Comparison of ENCODE assay signal across 8 cellular contexts in genomic region chr9:120714846-120715231, GRCh38. TPM values are rescaled to one million over a fixed set of nuclear protein-coding genes. Genes with fewer than 3 reads are reported as not detected.
DNase-seq lines count a peak whose midpoint lies in the region; ATAC-seq and TF ChIP-seq lines count a peak whose summit lies in the region.

No MANE protein-coding gene starts in this region.

- H3K27me3 ChIP-seq in neural progenitor cell: peaks cover 17% of the 10 kb centered on the region

- no peaks in the 10 kb centered on the region for H3K9me3 ChIP-seq in KOPT-K1 (ENCODE audit: insufficient read depth, low read length, poor library complexity, severe bottlenecking)
- no peaks in the 10 kb centered on the region for H3K9me3 ChIP-seq in neural progenitor cell (ENCODE audit: low read depth)

- peak overlapping the region; percentile 31 for H3K27ac Mint-ChIP-seq in T-helper 1 cell treated with Interleukin-12 subunit alpha and Interleukin-12 subunit beta and Interleukin-4 antibody, amounts not matched to agents 30 μg/mL and 1 μg/mL, for 36 hours
- peak overlapping the region; percentile 85 to 93 for H3K27ac Mint-ChIP-seq in effector memory CD8-positive, alpha-beta T cell
- H3K27ac Mint-ChIP-seq in neural progenitor cell: peak overlapping the region; percentile 80

- H4K20me1 ChIP-seq in neural progenitor cell (ENCODE audit: low read depth): peaks cover 4% of the 10 kb centered on the region

- peak overlapping the region; percentile 99 for H3K4me2 ChIP-seq in neural progenitor cell

- ATAC-seq in effector memory CD8-positive, alpha-beta T cell (replicated peaks): no peak

- H3F3A ChIP-seq in neural progenitor cell (ENCODE audit: low read depth): peaks cover 16% of the 10 kb centered on the region

- peaks cover 21% of the 10 kb centered on the region for H3K79me2 ChIP-seq in neural progenitor cell (ENCODE audit: low read depth)

- peaks cover 34% of the 10 kb centered on the region for H3K4me1 Mint-ChIP-seq in T-helper 1 cell treated with Interleukin-12 subunit alpha and Interleukin-12 subunit beta and Interleukin-4 antibody, amounts not matched to agents 30 μg/mL and 1 μg/mL, for 36 hours (ENCODE audit: low read depth)
- peaks cover 27 to 31% of the 10 kb centered on the region in 2 donors for H3K4me1 Mint-ChIP-seq in effector memory CD8-positive, alpha-beta T cell (ENCODE audit: low read depth in 2 of 2)
- peaks cover 50% of the 10 kb centered on the region for H3K4me1 Mint-ChIP-seq in neural progenitor cell

- H3K27ac ChIP-seq in KOPT-K1 (ENCODE audit: low read depth, low read length, poor library complexity, severe bottlenecking): peak overlapping the region; percentile 79
- no peak overlapping the region for H3K27ac ChIP-seq in neural progenitor cell

- H3K9ac ChIP-seq in neural progenitor cell: peak overlapping the region; percentile 84

- peak overlapping the region; percentile 71 for H3K4me3 ChIP-seq in neural progenitor cell

- H3K4me1 ChIP-seq in neural progenitor cell: peaks cover 25% of the 10 kb centered on the region

- TF ChIP-seq CTCF in neural progenitor cell (IDR thresholded peaks at IDR 0.05): no peak

- H3K27me3 Mint-ChIP-seq in T-helper 1 cell treated with Interleukin-12 subunit alpha and Interleukin-12 subunit beta and Interleukin-4 antibody, amounts not matched to agents 30 μg/mL and 1 μg/mL, for 36 hours (ENCODE audit: low read depth): no peaks in the 10 kb centered on the region
- H3K27me3 Mint-ChIP-seq in effector memory CD8-positive, alpha-beta T cell: no peaks in the 10 kb centered on the region
- peaks cover 9% of the 10 kb centered on the region for H3K27me3 Mint-ChIP-seq in neural progenitor cell (ENCODE audit: insufficient read depth, low read depth)

- H3K9me3 Mint-ChIP-seq in T-helper 1 cell treated with Interleukin-12 subunit alpha and Interleukin-12 subunit beta and Interleukin-4 antibody, amounts not matched to agents 30 μg/mL and 1 μg/mL, for 36 hours: no peaks in the 10 kb centered on the region
- no peaks in the 10 kb centered on the region for H3K9me3 Mint-ChIP-seq in effector memory CD8-positive, alpha-beta T cell
- H3K9me3 Mint-ChIP-seq in neural progenitor cell: no peaks in the 10 kb centered on the region

- no peaks in the 10 kb centered on the region for H3K36me3 ChIP-seq in KOPT-K1 (ENCODE audit: insufficient read depth, low read length)
- no peaks in the 10 kb centered on the region for H3K36me3 ChIP-seq in neural progenitor cell

- peak overlapping the region; percentile 81 for H3K4me3 Mint-ChIP-seq in T-helper 1 cell treated with Interleukin-12 subunit alpha and Interleukin-12 subunit beta and Interleukin-4 antibody, amounts not matched to agents 30 μg/mL and 1 μg/mL, for 36 hours
- H3K4me3 Mint-ChIP-seq in effector memory CD8-positive, alpha-beta T cell: peak overlapping the region; percentile 97 to 99
- H3K4me3 Mint-ChIP-seq in neural progenitor cell: peak overlapping the region; percentile 90

- no peak for DNase-seq in T-helper 1 cell
- DNase-seq in effector memory CD8-positive, alpha-beta T cell: no peak
- DNase-seq in neural progenitor cell (ENCODE audit: low spot score): no peak
- DNase-seq in iPS-NIHi11 (ENCODE audit: low spot score): no peak
- no peak for DNase-seq in RPMI8226
- no peak for DNase-seq in H4 (ENCODE audit: low spot score)

- no peaks in the 10 kb centered on the region for H3K36me3 Mint-ChIP-seq in T-helper 1 cell treated with Interleukin-12 subunit alpha and Interleukin-12 subunit beta and Interleukin-4 antibody, amounts not matched to agents 30 μg/mL and 1 μg/mL, for 36 hours (ENCODE audit: low read depth)
- peaks cover 12% of the 10 kb centered on the region for H3K36me3 Mint-ChIP-seq in effector memory CD8-positive, alpha-beta T cell (ENCODE audit: insufficient read depth)
- no peaks in the 10 kb centered on the region for H3K36me3 Mint-ChIP-seq in neural progenitor cell

- H2AFZ ChIP-seq in neural progenitor cell (replicated peaks): peak overlapping the region; percentile 96

RNA-seq across cellular contexts. Expression of gene MEGF9, which starts 0.6 kb away (rescaled TPM):
- 5.0 and 6.2 TPM in 2 replicates for total RNA-seq in neural progenitor cell (ENCODE audit: low replicate concordance)
- total RNA-seq in H4 (2014; rRNA removed; shearing (Covaris generic)): 9.0 and 10.1 TPM in 2 replicates

Comparison
In these comparisons a context has a peak if more than half of its experiments do, and no peak if none do; other contexts are left out.
1. H3K27ac Mint-ChIP-seq: peak in every context shown above with its lines; median percentile 89 in effector memory CD8-positive, alpha-beta T cell; 80 in neural progenitor cell; 31 in T-helper 1 cell treated with Interleukin-12 subunit alpha and Interleukin-12 subunit beta and Interleukin-4 antibody, amounts not matched to agents 30 μg/mL and 1 μg/mL, for 36 hours.